In the genomic region with DNA sequence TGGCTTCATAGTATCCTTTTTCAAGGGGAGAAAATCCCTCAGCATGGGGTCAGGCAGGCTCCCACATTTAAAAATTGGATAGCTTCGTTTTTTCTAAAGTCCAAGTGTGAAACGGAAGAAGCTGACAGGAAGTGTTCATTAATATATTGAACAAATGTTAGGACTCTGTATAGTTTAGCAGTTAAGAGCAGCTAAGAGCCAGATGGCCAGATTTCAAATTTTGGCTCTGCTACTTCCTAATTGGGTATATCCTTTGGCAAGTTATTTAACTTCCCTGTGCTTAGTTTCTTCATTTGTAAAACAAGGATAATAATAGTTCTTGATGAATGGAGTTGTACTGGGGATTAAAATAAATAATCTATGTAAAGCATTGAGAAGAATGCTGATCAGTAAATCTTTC, we compare ENCODE assay signal across 1 cellular context.
TF ChIP-seq lines count a peak whose summit lies in the region.

No MANE protein-coding gene starts in this region.

TF ChIP-seq in GM23338, 12 proteins besides CTCF, POLR2A, EP300 and RAD21 (continued from another document):
- TF ChIP-seq ZNF462 (CRISPR knock-in tag; IDR thresholded peaks at IDR 0.05) = no peak
